ENCODE assay signal across 1 cellular context in the genomic region with DNA sequence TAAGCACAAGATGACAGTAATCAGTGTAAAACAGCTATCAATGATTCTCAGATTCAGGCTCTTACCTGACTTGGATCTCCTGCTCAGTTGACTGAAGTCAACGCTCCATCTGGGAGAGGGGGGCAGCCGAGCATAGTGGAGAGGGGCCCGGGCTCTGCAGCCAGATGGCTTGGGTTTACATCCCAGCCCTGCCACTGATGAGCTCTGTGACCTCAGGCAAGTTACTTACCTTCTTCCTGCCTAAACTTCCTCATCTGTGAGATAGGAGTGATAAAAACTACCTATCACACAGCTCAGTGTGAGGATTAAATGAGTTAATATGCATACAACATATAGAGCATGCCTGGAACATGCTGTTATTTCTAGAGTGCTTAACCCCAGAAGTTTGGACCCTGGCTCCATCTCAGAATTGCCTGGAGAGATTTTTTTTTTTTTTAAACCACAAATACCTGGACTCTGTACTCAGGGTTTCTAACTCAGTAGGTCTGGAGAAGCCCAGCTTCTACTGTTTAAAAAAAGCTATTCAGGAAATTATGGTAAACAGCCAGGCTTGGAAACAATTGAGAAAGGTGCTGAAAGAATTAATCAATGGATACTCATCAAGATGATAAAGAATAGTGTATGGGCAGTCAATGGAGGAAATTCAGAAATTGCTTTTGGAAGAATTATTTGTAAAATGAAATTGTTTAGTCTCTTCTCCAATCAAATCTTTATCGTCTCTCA.
TF ChIP-seq lines count a peak whose summit lies in the region.

No MANE protein-coding gene starts in this region.

TF ChIP-seq in GM23338, 12 proteins besides CTCF, POLR2A, EP300 and RAD21 (continued from another document):
- TF ChIP-seq, protein P1, sequence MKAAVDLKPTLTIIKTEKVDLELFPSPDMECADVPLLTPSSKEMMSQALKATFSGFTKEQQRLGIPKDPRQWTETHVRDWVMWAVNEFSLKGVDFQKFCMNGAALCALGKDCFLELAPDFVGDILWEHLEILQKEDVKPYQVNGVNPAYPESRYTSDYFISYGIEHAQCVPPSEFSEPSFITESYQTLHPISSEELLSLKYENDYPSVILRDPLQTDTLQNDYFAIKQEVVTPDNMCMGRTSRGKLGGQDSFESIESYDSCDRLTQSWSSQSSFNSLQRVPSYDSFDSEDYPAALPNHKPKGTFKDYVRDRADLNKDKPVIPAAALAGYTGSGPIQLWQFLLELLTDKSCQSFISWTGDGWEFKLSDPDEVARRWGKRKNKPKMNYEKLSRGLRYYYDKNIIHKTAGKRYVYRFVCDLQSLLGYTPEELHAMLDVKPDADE (IDR thresholded peaks at IDR 0.05), result no peak
- TF ChIP-seq ZNF114 (CRISPR knock-in tag; IDR thresholded peaks at IDR 0.05), result no peak
